Comparison of ENCODE assay signal across 9 cellular contexts in genomic region chr5:133370904-133371303, GRCh38.
"Had no signal": no experiment of that assay in that cellular context is flagged by ENCODE, and none has a peak within 500 bp of the region (broad histone marks: within the 10 kb centered on the region; RNA-seq: fewer than 3 reads in every experiment).

No MANE protein-coding gene starts in this region.

- H3K27ac ChIP-seq: heart left ventricle, thyroid gland, uterus had no signal

- H3K36me3 ChIP-seq: heart left ventricle, thyroid gland, uterus had no signal

- H3K4me3 ChIP-seq: heart left ventricle, thyroid gland, uterus had no signal

- H3K4me1 ChIP-seq: thyroid gland, uterus had no signal

- DNase-seq: activated CD4-positive, alpha-beta T cell treated with anti-CD3 and anti-CD28 coated beads, Interleukin-2, amount 10 ng/mL, durations not matched to agents 7 days and 5 days; activated CD4-positive, CD25-positive, alpha-beta regulatory T cell; activated gamma-delta T cell treated with Interleukin-2 at 50 U/mL for 16 hours; activated naive CD8-positive, alpha-beta T cell treated with anti-CD3 and anti-CD28 coated beads, Interleukin-2, amount 10 ng/mL, durations not matched to agents 7 days and 5 days; activated T-cell treated with anti-CD3 and anti-CD28 coated beads, Interleukin-2, amount 50 U/mL, for 24 hours; small intestine; thyroid gland; uterus had no signal

- H3K27me3 ChIP-seq: thyroid gland, uterus had no signal

- H3K9me3 ChIP-seq: thyroid gland, uterus had no signal
